ENCODE assay signal across 8 cellular contexts in genomic region chr16:1984347-1985225, GRCh38. TPM values are rescaled to one million over a fixed set of nuclear protein-coding genes. Genes with fewer than 3 reads are reported as not detected.
DNase-seq lines count a peak whose midpoint lies in the region; ATAC-seq and TF ChIP-seq lines count a peak whose summit lies in the region.

No MANE protein-coding gene starts in this region.

- no peak for TF ChIP-seq CTCF in adrenal gland (IDR thresholded peaks at IDR 0.05)

- TF ChIP-seq POLR2A in adrenal gland (IDR thresholded peaks at IDR 0.05) = no peak

- peak; percentile 5 for ATAC-seq in HG03432 (IDR thresholded peaks at IDR 0.05; ENCODE audit: unreplicated experiment)
- no peak for ATAC-seq in HG03108 (IDR thresholded peaks at IDR 0.05; ENCODE audit: unreplicated experiment)

- 15 to 66% (median 23%) methylated on average over 10 to 58 of the region's 58 CpGs for WGBS in adrenal gland, 4 donors

- no peaks in the 10 kb centered on the region for H3K9me3 Mint-ChIP-seq in immature natural killer cell

- H3K36me3 Mint-ChIP-seq in immature natural killer cell = no peaks in the 10 kb centered on the region

- peaks cover 0 to 18% of the 10 kb centered on the region in 2 donors for H3K4me1 ChIP-seq in adrenal gland (replicated peaks in 1 of 2)
- peaks cover 5 to 30% (median 21%) of the 10 kb centered on the region in 5 donors for H3K4me1 ChIP-seq in subcutaneous abdominal adipose tissue (ENCODE audit: control insufficient read depth in 5 of 5, insufficient read depth in 5 of 5, low read length in 5 of 5)

- H3K9me3 ChIP-seq in adrenal gland (replicated peaks in 1 of 3) = no peaks in the 10 kb centered on the region
- H3K9me3 ChIP-seq in subcutaneous abdominal adipose tissue (ENCODE audit: control insufficient read depth in 5 of 5, low read length in 5 of 5) = no peaks in the 10 kb centered on the region

- peak overlapping the region in 3 of 4 donors; percentile 32 to 74 (median 57) for H3K4me3 ChIP-seq in adrenal gland
- H3K4me3 ChIP-seq in subcutaneous abdominal adipose tissue (ENCODE audit: low read depth in 1 of 5, low read length in 5 of 5) = peak overlapping the region; percentile 24 to 80 (median 70)

- peaks cover 25% of the 10 kb centered on the region for H3K27me3 ChIP-seq in adrenal gland
- H3K27me3 ChIP-seq in subcutaneous abdominal adipose tissue (ENCODE audit: control insufficient read depth in 5 of 5, insufficient read depth in 4 of 5, low read length in 5 of 5) = peaks cover 26 to 40% (median 38%) of the 10 kb centered on the region in 5 donors

- H3K9ac ChIP-seq in subcutaneous abdominal adipose tissue (ENCODE audit: low read length in 5 of 5) = peak overlapping the region in 4 of 5 donors; percentile 42 to 79 (median 61)

- H3K4me1 Mint-ChIP-seq in immature natural killer cell = peaks cover 17% of the 10 kb centered on the region in 2 donors

- intact Hi-C loops in adrenal gland (cut with DNase I) = no loop called here

- H3K36me3 ChIP-seq in adrenal gland (replicated peaks in 1 of 2) (peaks cover 0 to 19% of the 10 kb centered on the region in 2 donors), subcutaneous abdominal adipose tissue (ENCODE audit: control insufficient read depth in 5 of 5, insufficient read depth in 5 of 5, low read length in 5 of 5) (peaks cover 0 to 21% (median 18%) of the 10 kb centered on the region in 5 donors)

- peak overlapping the region; percentile 66 to 78 (median 73) for H3K4me3 Mint-ChIP-seq in immature natural killer cell

- DNase-seq in DMS53 (lab: John Stamatoyannopoulos, UW) = peak; percentile 72
- DNase-seq in DMS53 treated with DMSO at 0.1 percent for 48 hours (lab: John Stamatoyannopoulos, UW; ENCODE audit: unreplicated experiment) = no peak
- DNase-seq in adrenal gland = peak in 2 of 7 donors; percentile 37 to 57
- DNase-seq in immature natural killer cell = no peak
- no peak for DNase-seq in NCI-H187 treated with DMSO at 0.1 percent for 48 hours (lab: John Stamatoyannopoulos, UW)

- peak overlapping the region in 3 of 5 donors; percentile 49 to 74 (median 71) for H3K27ac ChIP-seq in adrenal gland
- H3K27ac ChIP-seq in subcutaneous abdominal adipose tissue (ENCODE audit: low read depth, low read length) = peak overlapping the region; percentile 16

- peak overlapping the region in 4 of 6 donors; percentile 28 to 66 (median 55) for H3K27ac Mint-ChIP-seq in immature natural killer cell

- H3K27me3 Mint-ChIP-seq in immature natural killer cell (ENCODE audit: low read depth in 3 of 3) = peaks cover 13 to 23% (median 14%) of the 10 kb centered on the region in 3 donors

RNA-seq across cellular contexts. Expression of gene GFER, which starts 0.6 kb away (rescaled TPM):
- total RNA-seq in adrenal gland = 10 to 100 TPM; 16.4 to 37.6 (median 27.8) TPM
- polyA plus RNA-seq in adrenal gland (10 to 100 TPM; 17.4 to 60.8 (median 54.4) TPM), immature natural killer cell (10 to 100 TPM; 38.4 to 52.0 (median 40.7) TPM)

RNA-seq across cellular contexts. Expression of gene NOXO1, which starts 3.3 kb away (rescaled TPM):
- total RNA-seq in adrenal gland = under 1 TPM in 2 of 8 donors, not detected in 6; 0.47 to 0.53 TPM
- polyA plus RNA-seq in adrenal gland = 1 to 10 TPM in 2 of 3 donors, not detected in 1; 1.3 to 3.3 TPM
- under 1 TPM in 1 of 3 donors, not detected in 2; 0.17 TPM for polyA plus RNA-seq in immature natural killer cell

RNA-seq across cellular contexts. Expression of gene SYNGR3, which starts 5.2 kb away (rescaled TPM):
- 10 to 100 TPM in 1 of 8 donors, 1 to 10 TPM in 2, under 1 TPM in 3, not detected in 2; 0.54 to 10.9 (median 1.7) TPM for total RNA-seq in adrenal gland
- polyA plus RNA-seq in adrenal gland = 1 to 10 TPM; 3.2 to 5.2 (median 4.4) TPM
- polyA plus RNA-seq in immature natural killer cell = 1 to 10 TPM; 4.6 to 6.7 (median 6.4) TPM

RNA-seq across cellular contexts. Expression of gene TBL3, which starts 12.7 kb away (rescaled TPM):
- 100 to 1,000 TPM in 1 of 8 donors, 10 to 100 TPM in 7; 22.3 to 137 (median 36.2) TPM for total RNA-seq in adrenal gland
- polyA plus RNA-seq in adrenal gland (100 to 1,000 TPM in 2 of 3 donors, 10 to 100 TPM in 1; 10.8 to 106 (median 105) TPM), immature natural killer cell (10 to 100 TPM; 34.4 to 66.1 (median 59.8) TPM)

RNA-seq across cellular contexts. Expression of gene RNF151, which starts 17.9 kb away (rescaled TPM):
- under 1 TPM in 1 of 8 donors, not detected in 7; 0.47 TPM for total RNA-seq in adrenal gland
- polyA plus RNA-seq in adrenal gland (under 1 TPM in 2 of 3 donors, not detected in 1; 0.20 to 0.64 TPM), immature natural killer cell (not detected)
